In genomic region chr20:4999788-5000187, GRCh38 we compare ENCODE assay signal across 8 cellular contexts. TPM values are rescaled to one million over a fixed set of nuclear protein-coding genes. Genes with fewer than 3 reads are reported as not detected.
A peak's percentile ranks its signal among the peaks of the same experiment; 100 is the strongest.
DNase-seq lines count a peak whose midpoint lies in the region; ATAC-seq and TF ChIP-seq lines count a peak whose summit lies in the region.

No MANE protein-coding gene starts in this region.

- H3K4me2 ChIP-seq in KMS-11, result peak overlapping the region; percentile 80; the same call in 1 of the 2 replicates

- DNase-seq in BE2C (no peak), mucosa of descending colon (peak in 1 of 3 donors; percentile 14), SK-N-DZ (ENCODE audit: low spot score) (no peak), GM03348 (ENCODE audit: low spot score) (no peak)
- DNase-seq in activated CD8-positive, alpha-beta T cell treated with anti-CD3 and anti-CD28 coated beads, Interleukin-2, amount 10 ng/mL, durations not matched to agents 7 days and 5 days, result no peak
- no peak for DNase-seq in effector CD4-positive, alpha-beta T cell

- H3K27me3 Mint-ChIP-seq in activated CD8-positive, alpha-beta T cell treated with anti-CD3 and anti-CD28 coated beads, Interleukin-2, amount 10 ng/mL, durations not matched to agents 7 days and 5 days (ENCODE audit: low read depth), result peaks cover 10% of the 10 kb centered on the region

- intact Hi-C loops in mucosa of descending colon (cut with DNase I, micrococcal nuclease), result no loop called here

- peak overlapping the region; percentile 82; the same call in 1 of the 2 replicates for H3K4me3 ChIP-seq in BE2C (ENCODE audit: low read depth, low read length)
- no peak overlapping the region for H3K4me3 ChIP-seq in KMS-11 (IDR thresholded peaks at IDR 0.05; ENCODE audit: insufficient read depth, low read depth, low read length)
- H3K4me3 ChIP-seq in mucosa of descending colon, result no peak overlapping the region

- H3K36me3 ChIP-seq in BE2C, result no peaks in the 10 kb centered on the region
- H3K36me3 ChIP-seq in KMS-11 (ENCODE audit: insufficient read depth), result no peaks in the 10 kb centered on the region
- no peaks in the 10 kb centered on the region for H3K36me3 ChIP-seq in mucosa of descending colon (ENCODE audit: low read depth)

- no peak for TF ChIP-seq CTCF in BE2C (IDR thresholded peaks at IDR 0.05; ENCODE audit: low read depth, low read length)
- TF ChIP-seq CTCF in KMS-11 (conservative IDR thresholded peaks at IDR 0.05; ENCODE audit: low read depth, low read length), result no peak
- no peak for TF ChIP-seq CTCF in mucosa of descending colon (IDR thresholded peaks at IDR 0.05)

- peaks cover 29% of the 10 kb centered on the region for H3K4me1 Mint-ChIP-seq in activated CD8-positive, alpha-beta T cell treated with anti-CD3 and anti-CD28 coated beads, Interleukin-2, amount 10 ng/mL, durations not matched to agents 7 days and 5 days (ENCODE audit: low read depth)

- ATAC-seq in activated CD8-positive, alpha-beta T cell treated with anti-CD3 and anti-CD28 coated beads, Interleukin-2, amount 10 ng/mL, durations not matched to agents 7 days and 5 days, result no peak
- peak; percentile 53 for ATAC-seq in mucosa of descending colon
- ATAC-seq in GM21367 (IDR thresholded peaks at IDR 0.05; ENCODE audit: unreplicated experiment), result no peak

- peaks cover 9% of the 10 kb centered on the region for H3K36me3 Mint-ChIP-seq in activated CD8-positive, alpha-beta T cell treated with anti-CD3 and anti-CD28 coated beads, Interleukin-2, amount 10 ng/mL, durations not matched to agents 7 days and 5 days (ENCODE audit: low read depth)

- no peaks in the 10 kb centered on the region for H3K9me3 Mint-ChIP-seq in activated CD8-positive, alpha-beta T cell treated with anti-CD3 and anti-CD28 coated beads, Interleukin-2, amount 10 ng/mL, durations not matched to agents 7 days and 5 days (ENCODE audit: insufficient read depth)

- POLR2A ChIA-PET in activated CD8-positive, alpha-beta T cell treated with anti-CD3 and anti-CD28 coated beads, Interleukin-2, amount 10 ng/mL, durations not matched to agents 7 days and 5 days (lab: Charles Lee), result interaction anchor here (1.0 to 1.4 kb wide), 3 partner anchors 38 to 186 kb away, joined by 3 to 7 read pairs (median 3); partner anchors contain the start of gene CDS2

- H3K9ac ChIP-seq in KMS-11, result no peak overlapping the region; the same call in 1 of the 2 replicates

- H3K4me1 ChIP-seq in BE2C (peaks cover 10% of the 10 kb centered on the region), KMS-11 (ENCODE audit: low read depth, poor library complexity, severe bottlenecking) (peaks cover 8% of the 10 kb centered on the region), mucosa of descending colon (ENCODE audit: low read depth) (peaks cover 12% of the 10 kb centered on the region)

- H3K79me2 ChIP-seq in KMS-11 (ENCODE audit: insufficient read depth, low read depth), result peaks cover 9% of the 10 kb centered on the region; the same call in 1 of the 2 replicates

- H3K9me3 ChIP-seq in BE2C, result no peaks in the 10 kb centered on the region
- no peaks in the 10 kb centered on the region for H3K9me3 ChIP-seq in mucosa of descending colon

- H3K27ac ChIP-seq in KMS-11, result no peak overlapping the region

- no peaks in the 10 kb centered on the region for H4K20me1 ChIP-seq in KMS-11 (ENCODE audit: insufficient read depth)

- peak overlapping the region; percentile 84 for H3K4me3 Mint-ChIP-seq in activated CD8-positive, alpha-beta T cell treated with anti-CD3 and anti-CD28 coated beads, Interleukin-2, amount 10 ng/mL, durations not matched to agents 7 days and 5 days

- no peaks in the 10 kb centered on the region for H3K27me3 ChIP-seq in BE2C
- H3K27me3 ChIP-seq in KMS-11 (ENCODE audit: insufficient read depth, low read depth), result no peaks in the 10 kb centered on the region

- CTCF ChIA-PET in activated CD8-positive, alpha-beta T cell treated with anti-CD3 and anti-CD28 coated beads, Interleukin-2, amount 10 ng/mL, durations not matched to agents 7 days and 5 days (lab: Charles Lee), result interaction anchor here (1.0 to 3.6 kb wide), 4 partner anchors 26 to 101 kb away, joined by 3 to 12 read pairs (median 6); no protein-coding TSS in a partner anchor

- H2AFZ ChIP-seq in KMS-11 (ENCODE audit: low read depth), result no peak overlapping the region

- peak overlapping the region; percentile 72 for H3K27ac Mint-ChIP-seq in activated CD8-positive, alpha-beta T cell treated with anti-CD3 and anti-CD28 coated beads, Interleukin-2, amount 10 ng/mL, durations not matched to agents 7 days and 5 days

RNA-seq across cellular contexts. Expression of gene SLC23A2, which starts 1.5 kb away (rescaled TPM):
- polyA plus RNA-seq in BE2C (2012; ENCODE audit: insufficient read depth, insufficient read length, low read depth), result 13.5 TPM
- total RNA-seq in activated CD8-positive, alpha-beta T cell treated with anti-CD3 and anti-CD28 coated beads, Interleukin-2, amount 10 ng/mL, durations not matched to agents 7 days and 5 days, result 10 to 100 TPM; 14.7 to 16.7 TPM
- 10 to 100 TPM in 1 of 3 donors, 1 to 10 TPM in 2; 9.1 to 15.4 (median 9.4) TPM for total RNA-seq in mucosa of descending colon
- 13.8 and 16.8 TPM in 2 replicates for polyA plus RNA-seq in SK-N-DZ (2014; cell fraction: cytosol; rRNA removed)
- 17.2 and 24.8 TPM in 2 replicates for polyA plus RNA-seq in SK-N-DZ (2014; cell fraction: nucleus; rRNA removed)
